Comparison of ENCODE assay signal across 16 cellular contexts in genomic region chr5:137758719-137759312, GRCh38. TPM values are rescaled to one million over a fixed set of nuclear protein-coding genes. Genes with fewer than 3 reads are reported as not detected.
DNase-seq lines count a peak whose midpoint lies in the region; ATAC-seq, FAIRE-seq and TF ChIP-seq lines count a peak whose summit lies in the region.
"Had no signal": no experiment of that assay in that cellular context is flagged by ENCODE, and none has a peak within 500 bp of the region (broad histone marks: within the 10 kb centered on the region; RNA-seq: fewer than 3 reads in every experiment).

No MANE protein-coding gene starts in this region.

- no peak overlapping the region for H3K4me3 ChIP-seq in psoas muscle
- no peak overlapping the region for H3K4me3 ChIP-seq in hepatocyte

- no peaks in the 10 kb centered on the region for H3K27me3 Mint-ChIP-seq in activated T-cell treated with anti-CD3 and anti-CD28 coated beads, Interleukin-2, amount 50 U/mL, for 72 hours (ENCODE audit: low read depth)
- peaks cover 3% of the 10 kb centered on the region for H3K27me3 Mint-ChIP-seq in activated T-cell treated with anti-CD3 and anti-CD28 coated beads, Interleukin-2, amount 50 U/mL, for 4 hours (ENCODE audit: low read depth)

- peak overlapping the region in 1 of 2 donors; percentile 40 for H3K4me3 Mint-ChIP-seq in activated T-cell treated with anti-CD3 and anti-CD28 coated beads, Interleukin-2, amount 50 U/mL, for 72 hours
- H3K4me3 Mint-ChIP-seq in activated T-cell treated with anti-CD3 and anti-CD28 coated beads, Interleukin-2, amount 50 U/mL, for 4 hours: no peak overlapping the region

- H3K4me1 ChIP-seq in psoas muscle (no peaks in the 10 kb centered on the region), hepatocyte (ENCODE audit: insufficient read depth) (peaks cover 4% of the 10 kb centered on the region)

- H4K20me1 ChIP-seq in hepatocyte (ENCODE audit: insufficient read depth, poor library complexity, severe bottlenecking): no peaks in the 10 kb centered on the region

- H3K79me2 ChIP-seq in hepatocyte: peaks cover 2% of the 10 kb centered on the region

- H3K4me2 ChIP-seq in hepatocyte: no peak overlapping the region

- WGBS in psoas muscle, 3 donors: 78 to 81% (median 78%) methylated on average over 6 of the region's 6 CpGs
- WGBS in hepatocyte (ENCODE audit: low lambda C conversion rate, missing lambda C conversion rate): 71% methylated on average over 6 of the region's 6 CpGs

- no peak for ATAC-seq in activated T-cell treated with anti-CD3 and anti-CD28 coated beads, Interleukin-2, amount 50 U/mL, for 72 hours (replicated peaks in 1 of 2)
- ATAC-seq in activated T-cell treated with anti-CD3 and anti-CD28 coated beads, Interleukin-2, amount 50 U/mL, for 4 hours: no peak
- peak; percentile 31 for ATAC-seq in GM21786 (IDR thresholded peaks at IDR 0.05; ENCODE audit: unreplicated experiment)
- ATAC-seq in HG03442 (IDR thresholded peaks at IDR 0.05; ENCODE audit: unreplicated experiment): peak; percentile 45
- ATAC-seq in psoas muscle: no peak
- no peak for ATAC-seq in omental fat pad (ENCODE audit: low FRiP score)
- ATAC-seq: SK-N-SH treated with all-trans-retinoic acid at 6 μM for 48 hours had no signal

- peaks cover 0 to 1% of the 10 kb centered on the region in 2 donors for H3K36me3 Mint-ChIP-seq in activated T-cell treated with anti-CD3 and anti-CD28 coated beads, Interleukin-2, amount 50 U/mL, for 72 hours (ENCODE audit: insufficient read depth in 2 of 2)
- no peaks in the 10 kb centered on the region for H3K36me3 Mint-ChIP-seq in activated T-cell treated with anti-CD3 and anti-CD28 coated beads, Interleukin-2, amount 50 U/mL, for 4 hours (ENCODE audit: insufficient read depth)

- intact Hi-C loops in psoas muscle (cut with DNase I): loop anchor here in 1 of 2 donors (10.0 kb wide), 1 partner anchor 376 kb away; the partner anchor contains the start of gene NME5

- peaks cover 11% of the 10 kb centered on the region for H3K4me1 Mint-ChIP-seq in activated T-cell treated with anti-CD3 and anti-CD28 coated beads, Interleukin-2, amount 50 U/mL, for 72 hours (ENCODE audit: low read depth)
- peaks cover 5% of the 10 kb centered on the region for H3K4me1 Mint-ChIP-seq in activated T-cell treated with anti-CD3 and anti-CD28 coated beads, Interleukin-2, amount 50 U/mL, for 4 hours (ENCODE audit: low read depth)
- H3K4me1 Mint-ChIP-seq: nephron had no signal

- peak in 1 of 2 donors; percentile 17 for DNase-seq in activated T-cell treated with anti-CD3 and anti-CD28 coated beads, Interleukin-2, amount 50 U/mL, for 72 hours
- DNase-seq in activated T-cell treated with anti-CD3 and anti-CD28 coated beads, Interleukin-2, amount 50 U/mL, for 4 hours: no peak
- DNase-seq in urothelium cell line (ENCODE audit: low spot score) (no peak), psoas muscle (no peak), hepatocyte (ENCODE audit: low spot score) (no peak), omental fat pad (ENCODE audit: low spot score) (no peak)
- DNase-seq: activated CD4-positive, CD25-positive, alpha-beta regulatory T cell treated with anti-CD3 and anti-CD28 coated beads, Interleukin-2, amount 50 U/mL, for 72 hours; cerebellar nuclear complex; DMS79 treated with DMSO at 0.1 percent for 48 hours; kidney; NCI-H1092 treated with DMSO at 0.1 percent for 48 hours; stimulated activated CD8-positive, alpha-beta memory T cell treated with anti-CD3 and anti-CD28 coated beads, Interleukin-4, amount 100 ng/mL, for 48 hours had no signal

- peak; percentile 27 for FAIRE-seq in urothelium cell line (lab: Jason Lieb, UNC)
- FAIRE-seq: kidney had no signal

- H2AFZ ChIP-seq in hepatocyte: no peak overlapping the region

- H3K27me3 ChIP-seq in psoas muscle (ENCODE audit: insufficient read depth in 3 of 3, low read length in 2 of 3) (no peaks in the 10 kb centered on the region), hepatocyte (no peaks in the 10 kb centered on the region)

- TF ChIP-seq CTCF in psoas muscle (IDR thresholded peaks at IDR 0.05) (no peak), hepatocyte (IDR thresholded peaks at IDR 0.05; ENCODE audit: poor library complexity) (no peak), omental fat pad (IDR thresholded peaks at IDR 0.05) (no peak)

- H3K9me2 ChIP-seq in hepatocyte (replicated peaks; ENCODE audit: insufficient read depth): no peaks in the 10 kb centered on the region

- H3K36me3 ChIP-seq in psoas muscle (ENCODE audit: insufficient read depth in 1 of 2, low read depth in 1 of 2) (no peaks in the 10 kb centered on the region), hepatocyte (replicated peaks; ENCODE audit: insufficient read depth, low read depth) (no peaks in the 10 kb centered on the region)

- H3K27ac Mint-ChIP-seq in activated T-cell treated with anti-CD3 and anti-CD28 coated beads, Interleukin-2, amount 50 U/mL, for 72 hours: peak overlapping the region; percentile 31
- H3K27ac Mint-ChIP-seq: nephron had no signal

- no peak overlapping the region for H3K27ac ChIP-seq in psoas muscle
- no peak overlapping the region for H3K27ac ChIP-seq in hepatocyte

- no peaks in the 10 kb centered on the region for H3K9me3 Mint-ChIP-seq in activated T-cell treated with anti-CD3 and anti-CD28 coated beads, Interleukin-2, amount 50 U/mL, for 72 hours
- no peaks in the 10 kb centered on the region for H3K9me3 Mint-ChIP-seq in activated T-cell treated with anti-CD3 and anti-CD28 coated beads, Interleukin-2, amount 50 U/mL, for 4 hours
- H3K9me3 Mint-ChIP-seq: nephron had no signal

- H3K9me3 ChIP-seq in psoas muscle: no peaks in the 10 kb centered on the region
- H3K9me3 ChIP-seq in hepatocyte (ENCODE audit: low read depth): no peaks in the 10 kb centered on the region

RNA-seq across cellular contexts. Expression of gene HNRNPA0, which starts 4.7 kb away (rescaled TPM):
- 10 to 100 TPM; 36.3 to 38.2 TPM for total RNA-seq in activated T-cell treated with anti-CD3 and anti-CD28 coated beads, Interleukin-2, amount 50 U/mL, for 72 hours
- total RNA-seq in activated T-cell treated with anti-CD3 and anti-CD28 coated beads, Interleukin-2, amount 50 U/mL, for 4 hours: 10 to 100 TPM; 48.0 to 49.5 (median 48.6) TPM
- total RNA-seq in psoas muscle (10 to 100 TPM; 11.5 to 19.2 (median 17.6) TPM), hepatocyte (25.9 and 30.8 TPM in 2 replicates), omental fat pad (10 to 100 TPM in 3 of 4 donors, 1 to 10 TPM in 1; 9.7 to 16.9 (median 12.8) TPM)
- polyA plus RNA-seq in psoas muscle (10 to 100 TPM; 12.2 to 13.3 (median 13.1) TPM), hepatocyte (13.1 and 15.8 TPM in 2 replicates)

RNA-seq across cellular contexts. Expression of gene KLHL3, which starts 22.9 kb away (rescaled TPM):
- total RNA-seq in activated T-cell treated with anti-CD3 and anti-CD28 coated beads, Interleukin-2, amount 50 U/mL, for 72 hours: 1 to 10 TPM; 8.3 to 9.7 TPM
- 1 to 10 TPM; 2.0 to 2.9 (median 2.6) TPM for total RNA-seq in activated T-cell treated with anti-CD3 and anti-CD28 coated beads, Interleukin-2, amount 50 U/mL, for 4 hours
- total RNA-seq in psoas muscle (1 to 10 TPM in 3 of 4 donors, under 1 TPM in 1; 0.86 to 4.3 (median 2.6) TPM), hepatocyte (4.0 and 5.3 TPM in 2 replicates), omental fat pad (1 to 10 TPM; 1.8 to 9.8 (median 4.0) TPM)
- polyA plus RNA-seq in psoas muscle (1 to 10 TPM in 1 of 3 donors, under 1 TPM in 2; 0.69 to 1.9 (median 0.79) TPM), hepatocyte (1.4 and 3.3 TPM in 2 replicates)

Comparison
In these comparisons a context has a peak if more than half of its experiments do, and no peak if none do; other contexts are left out.
1. ATAC-seq: peak in GM21786 (single experiment) and HG03442 (single experiment); none in activated T-cell treated with anti-CD3 and anti-CD28 coated beads, Interleukin-2, amount 50 U/mL, for 72 hours (0 of 2), activated T-cell treated with anti-CD3 and anti-CD28 coated beads, Interleukin-2, amount 50 U/mL, for 4 hours (0 of 2), psoas muscle (0 of 4) and omental fat pad (single experiment).